8 cellular contexts compared by ENCODE assay signal in the genomic region with DNA sequence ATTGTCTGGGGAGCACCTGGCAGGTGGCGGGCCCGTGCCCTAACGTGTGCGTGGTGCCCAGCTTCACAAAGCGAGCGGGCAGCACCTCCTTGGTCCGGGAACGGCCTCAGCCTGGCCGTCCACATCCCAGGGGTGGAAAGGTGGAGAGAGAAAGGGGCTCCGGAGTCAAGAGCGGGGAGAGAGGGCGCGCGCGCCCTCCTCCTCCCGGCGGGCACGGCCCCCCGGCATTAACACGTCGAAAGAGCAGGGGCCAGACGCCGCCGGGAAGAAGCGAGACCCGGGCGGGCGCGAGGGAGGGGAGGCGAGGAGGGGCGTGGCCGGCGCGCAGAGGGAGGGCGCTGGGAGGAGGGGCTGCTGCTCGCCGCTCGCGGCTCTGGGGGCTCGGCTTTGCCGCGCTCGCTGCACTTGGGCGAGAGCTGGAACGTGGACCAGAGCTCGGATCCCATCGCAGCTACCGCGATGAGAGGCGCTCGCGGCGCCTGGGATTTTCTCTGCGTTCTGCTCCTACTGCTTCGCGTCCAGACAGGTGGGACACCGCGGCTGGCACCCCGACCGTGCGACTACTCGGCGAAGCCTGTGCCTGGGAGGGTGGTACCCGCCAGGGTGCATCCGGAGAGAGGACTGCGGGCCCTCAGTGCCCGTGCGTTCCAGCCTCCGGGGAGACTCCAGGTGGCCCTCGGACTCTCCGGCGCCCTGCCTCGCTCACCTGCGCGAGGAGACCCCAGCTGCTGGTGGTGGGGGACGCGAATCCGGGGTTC. TPM values are rescaled to one million over a fixed set of nuclear protein-coding genes. Genes with fewer than 3 reads are reported as not detected.
DNase-seq lines count a peak whose midpoint lies in the region; ATAC-seq lines count a peak whose summit lies in the region.

Gene KIT, plus strand, starts transcription at position 402 of the 758 bp plus-strand sequence. Its CDS starts 58 bp downstream, at position 460.

- no peak within 1 kb of the TSS for H3K27ac Mint-ChIP-seq in T-helper 17 cell

- peaks cover 3% of the 10 kb centered on the region for H3K9me3 ChIP-seq in T-helper 17 cell (ENCODE audit: control insufficient read depth, low read length, poor library complexity, severe bottlenecking)

- peaks cover 69% of the 10 kb centered on the region for H3K27me3 Mint-ChIP-seq in T-helper 17 cell

- peak within 1 kb of the TSS; percentile 38 for H3K4me3 ChIP-seq in Jurkat, Clone E6-1 (ENCODE audit: low read length)

- no peaks in the 10 kb centered on the region for H3K36me3 Mint-ChIP-seq in T-helper 17 cell (ENCODE audit: low read depth)

- peak; percentile 50 for ATAC-seq in T-helper 17 cell
- no peak for ATAC-seq in GM21526 (IDR thresholded peaks at IDR 0.05; ENCODE audit: low FRiP score, unreplicated experiment)
- ATAC-seq in HG03378 (IDR thresholded peaks at IDR 0.05; ENCODE audit: unreplicated experiment) = no peak

- H3K4me3 Mint-ChIP-seq in T-helper 17 cell = peak within 1 kb of the TSS; percentile 87

- DNase-seq in DMS53 (lab: John Stamatoyannopoulos, UW) (peak; percentile 85), T-helper 17 cell (peak in 1 of 3 donors; percentile 13), cerebellum (ENCODE audit: low spot score) (peak; percentile 6), left kidney (ENCODE audit: low read depth, low spot score) (peak; percentile 95)
- no peak for DNase-seq in Jurkat, Clone E6-1 (ENCODE audit: low read depth, low spot score)
- DNase-seq in stimulated activated CD4-positive, alpha-beta T cell treated with anti-CD3 and anti-CD28 coated beads, Interleukin-4, amount 100 ng/mL, for 1 hour = peak; percentile 14

- peaks cover 12% of the 10 kb centered on the region for H3K4me1 Mint-ChIP-seq in T-helper 17 cell

RNA-seq across cellular contexts. Expression of gene KIT, which starts in this region (rescaled TPM):
- polyA plus RNA-seq in Jurkat, Clone E6-1 (2012; ENCODE audit: insufficient read depth, insufficient read length) = 7.7 TPM
- 1 to 10 TPM; 1.1 to 6.0 TPM for total RNA-seq in T-helper 17 cell
- 43.4 TPM for total RNA-seq in cerebellum
